21 cellular contexts compared by ENCODE assay signal in genomic region chr4:41080964-41081363, GRCh38.
"Had no signal": no experiment of that assay in that cellular context is flagged by ENCODE, and none has a peak within 500 bp of the region (broad histone marks: within the 10 kb centered on the region; RNA-seq: fewer than 3 reads in every experiment).

No MANE protein-coding gene starts in this region.

- H3K27me3 ChIP-seq: pancreas, spleen, uterus had no signal

- H3K4me3 ChIP-seq: coronary artery, left ventricle myocardium inferior, pancreas, spleen, thoracic aorta, uterus had no signal

- FAIRE-seq: pancreas had no signal

- DNase-seq: activated B cell treated with CpG ODN at 0.5 μM for 24 hours; activated CD4-positive, alpha-beta T cell treated with anti-CD3 and anti-CD28 coated beads, Interleukin-2, amount 50 U/mL, for 1 hour; activated CD8-positive, alpha-beta T cell treated with anti-CD3 and anti-CD28 coated beads for 36 hours; activated gamma-delta T cell treated with Interleukin-2 at 50 U/mL for 16 hours; activated naive CD4-positive, alpha-beta T cell treated with anti-CD3 and anti-CD28 coated beads, Interleukin-2, amount 50 U/mL, for 16 hours; activated T-cell treated with anti-CD3 and anti-CD28 coated beads, Interleukin-2, amount 50 U/mL, for 4 hours; cerebellar nuclear complex; effector memory CD8-positive, alpha-beta T cell; left ventricle myocardium inferior; nephron progenitor cell; pancreas; right cardiac atrium; spleen; stimulated activated naive CD4-positive, alpha-beta T cell treated with Interleukin-2 at 50 U/mL for 16 hours; T-helper 17 cell; trophoblast cell; uterus had no signal

- H3K36me3 ChIP-seq: pancreas, spleen, thoracic aorta, uterus had no signal

- H3K9me3 ChIP-seq: pancreas, uterus had no signal

- H3K27ac ChIP-seq: coronary artery, left ventricle myocardium inferior, pancreas, spleen, thoracic aorta, uterus had no signal

- H3K4me1 ChIP-seq: spleen, uterus had no signal

- ATAC-seq: activated CD8-positive, alpha-beta T cell treated with anti-CD3 and anti-CD28 coated beads for 36 hours; activated T-cell treated with anti-CD3 and anti-CD28 coated beads, Interleukin-2, amount 50 U/mL, for 4 hours; activated T-helper 17 cell treated with anti-CD3 and anti-CD28 coated beads, Interleukin-2, amount 50 U/mL, for 72 hours; effector memory CD8-positive, alpha-beta T cell; pancreas; SK-N-SH treated with all-trans-retinoic acid at 6 μM for 48 hours; T-helper 17 cell had no signal
